ENCODE assay signal across 8 cellular contexts in the genomic region with DNA sequence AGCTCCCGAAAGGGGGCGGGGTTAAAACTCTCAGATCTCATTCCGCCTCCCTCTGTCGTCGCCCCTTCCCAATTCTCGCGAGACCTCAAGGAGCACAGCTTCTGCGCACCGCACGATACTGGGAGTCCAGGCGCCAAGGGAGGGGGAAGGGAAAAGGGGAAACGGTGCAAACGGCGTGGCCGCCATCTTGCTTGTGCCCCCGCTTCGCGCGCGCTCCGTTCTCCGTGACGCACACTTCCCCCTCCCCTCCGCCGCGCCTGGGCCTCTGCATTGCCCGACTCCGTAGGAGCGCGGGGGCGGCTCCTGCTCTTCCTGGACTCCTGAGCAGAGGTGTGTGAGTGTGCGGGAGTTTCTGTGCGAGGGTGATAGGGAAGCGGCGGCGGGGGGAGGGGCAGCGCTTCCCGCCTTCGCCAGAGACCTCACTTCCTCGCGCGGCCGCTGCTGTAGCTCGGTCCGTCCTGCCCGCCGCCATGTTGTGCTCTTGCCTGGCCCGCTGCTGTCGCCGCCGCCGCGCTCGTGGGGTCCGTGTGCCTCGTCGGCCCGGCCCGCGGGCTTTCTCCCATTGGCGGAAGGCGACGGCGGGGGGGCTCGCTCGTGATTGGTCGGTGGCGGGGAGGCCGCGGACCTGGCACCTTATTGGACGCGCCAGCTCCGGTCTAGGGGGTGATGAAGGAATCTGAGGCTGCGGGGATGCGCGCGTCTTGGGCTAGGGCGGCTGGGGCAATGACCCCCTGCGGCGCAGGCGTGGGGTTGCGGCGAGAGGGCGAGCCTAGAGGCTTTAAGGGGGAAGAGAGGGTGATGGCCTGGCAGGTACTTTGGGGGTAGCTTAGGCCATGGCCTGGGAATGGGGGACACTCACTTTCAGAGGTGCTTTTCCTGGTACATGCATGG. TPM values are rescaled to one million over a fixed set of nuclear protein-coding genes. Genes with fewer than 3 reads are reported as not detected.
DNase-seq lines count a peak whose midpoint lies in the region; ATAC-seq and TF ChIP-seq lines count a peak whose summit lies in the region.

A gene (plus strand): TSS at position 167 of the 891 bp plus-strand sequence. CDS start 47,140 bp downstream, outside the sequence.

- H3K4me3 ChIP-seq in OCI-LY3 (ENCODE audit: low read length), result peak within 1 kb of the TSS; percentile 96

- no TSS peak for BruUV-seq in Calu3 (replicated peaks; lab: Mats Ljungman, UMichigan)

- TF ChIP-seq CTCF in Calu3 (IDR thresholded peaks at IDR 0.05; ENCODE audit: unreplicated experiment) (no peak), OCI-LY3 (IDR thresholded peaks at IDR 0.05; ENCODE audit: low read depth, low read length) (no peak), endothelial cell (IDR thresholded peaks at IDR 0.05; ENCODE audit: unreplicated experiment) (no peak)

- peaks cover 18% of the 10 kb centered on the region for H3K36me3 ChIP-seq in OCI-LY3 (replicated peaks; ENCODE audit: low read depth, low read length)

- H3K36me3 Mint-ChIP-seq in Calu3 (ENCODE audit: insufficient read depth, unreplicated experiment), result peaks cover 22% of the 10 kb centered on the region
- H3K36me3 Mint-ChIP-seq in endothelial cell (ENCODE audit: low read depth, unreplicated experiment), result peaks cover 7% of the 10 kb centered on the region

- peak within 1 kb of the TSS; percentile 98 for H3K4me2 ChIP-seq in OCI-LY3 (ENCODE audit: low read length)

- intact Hi-C loops in Calu3 (cut with micrococcal nuclease; ENCODE audit: unreplicated experiment), result no loop called here

- no peaks in the 10 kb centered on the region for H3K27me3 ChIP-seq in OCI-LY3 (ENCODE audit: low read depth, low read length)

- H3K27ac Mint-ChIP-seq in Calu3 (ENCODE audit: unreplicated experiment) (peak within 1 kb of the TSS; percentile 92), endothelial cell (ENCODE audit: unreplicated experiment) (peak within 1 kb of the TSS; percentile 95)

- H3K4me1 Mint-ChIP-seq in Calu3 (ENCODE audit: low read depth, unreplicated experiment) (peaks cover 38% of the 10 kb centered on the region), endothelial cell (ENCODE audit: unreplicated experiment) (peaks cover 20% of the 10 kb centered on the region)

- peak within 1 kb of the TSS; percentile 97 for H3K27ac ChIP-seq in OCI-LY3 (ENCODE audit: low read length)

- H2AFZ ChIP-seq in OCI-LY3 (ENCODE audit: low read depth, low read length), result peak within 1 kb of the TSS; percentile 71

- H4K20me1 ChIP-seq in OCI-LY3 (ENCODE audit: insufficient read depth, low read length), result peaks cover 19% of the 10 kb centered on the region

- H3K27me3 Mint-ChIP-seq in Calu3 (ENCODE audit: unreplicated experiment), result no peaks in the 10 kb centered on the region
- peaks cover 5% of the 10 kb centered on the region for H3K27me3 Mint-ChIP-seq in endothelial cell (ENCODE audit: unreplicated experiment)

- peaks cover 37% of the 10 kb centered on the region for H3K4me1 ChIP-seq in OCI-LY3 (ENCODE audit: low read length)

- peak; percentile 76 for ATAC-seq in GM21447 (IDR thresholded peaks at IDR 0.05; ENCODE audit: unreplicated experiment)

- H3K79me2 ChIP-seq in OCI-LY3 (ENCODE audit: low read length), result peaks cover 81% of the 10 kb centered on the region

- no peaks in the 10 kb centered on the region for H3K9me3 ChIP-seq in OCI-LY3 (ENCODE audit: insufficient read depth, low read length)

- DNase-seq in Calu3 (peak; percentile 98), HuH-7 (ENCODE audit: low spot score) (peak; percentile 96), endothelial cell (ENCODE audit: low spot score) (peak; percentile 97), midbrain (lab: John Stamatoyannopoulos, UW) (peak; percentile 95)
- DNase-seq in activated CD8-positive, alpha-beta memory T cell treated with anti-CD3 and anti-CD28 coated beads, Interleukin-2, amount 50 U/mL, for 48 hours, result peak; percentile 96
- peak; percentile 79 to 88 for DNase-seq in stimulated activated CD8-positive, alpha-beta memory T cell treated with anti-CD3 and anti-CD28 coated beads, Interleukin-2, amount 100 ng/mL, for 1 hour (ENCODE audit: low read depth in 2 of 2)

- H3K9ac ChIP-seq in OCI-LY3 (ENCODE audit: low read length), result peak within 1 kb of the TSS; percentile 100

- H3K9me3 Mint-ChIP-seq in Calu3 (ENCODE audit: low read depth, unreplicated experiment), result no peaks in the 10 kb centered on the region
- no peaks in the 10 kb centered on the region for H3K9me3 Mint-ChIP-seq in endothelial cell (ENCODE audit: unreplicated experiment)

- H3K4me3 Mint-ChIP-seq in Calu3 (ENCODE audit: low read depth, unreplicated experiment) (peak within 1 kb of the TSS; percentile 99), endothelial cell (ENCODE audit: unreplicated experiment) (peak within 1 kb of the TSS; percentile 100)

- CTCF ChIA-PET in Calu3 (lab: Charles Lee), result interaction anchor here (1.1 to 3.0 kb wide), 7 partner anchors 10 to 82 kb away, joined by 3 to 16 read pairs (median 5); no protein-coding TSS in a partner anchor

RNA-seq across cellular contexts. Expression of the gene that starts here (rescaled TPM):
- 65.5 and 66.0 TPM in 2 replicates for total RNA-seq in Calu3 (2022)
- total RNA-seq in endothelial cell (ENCODE audit: unreplicated experiment), result 49.7 TPM

Comparison
In these comparisons a context has a peak if more than half of its experiments do, and no peak if none do; other contexts are left out.
1. Peak in every context shown above with its lines: DNase-seq, ATAC-seq, H3K4me3 ChIP-seq and H3K27ac ChIP-seq.